In the genomic region with DNA sequence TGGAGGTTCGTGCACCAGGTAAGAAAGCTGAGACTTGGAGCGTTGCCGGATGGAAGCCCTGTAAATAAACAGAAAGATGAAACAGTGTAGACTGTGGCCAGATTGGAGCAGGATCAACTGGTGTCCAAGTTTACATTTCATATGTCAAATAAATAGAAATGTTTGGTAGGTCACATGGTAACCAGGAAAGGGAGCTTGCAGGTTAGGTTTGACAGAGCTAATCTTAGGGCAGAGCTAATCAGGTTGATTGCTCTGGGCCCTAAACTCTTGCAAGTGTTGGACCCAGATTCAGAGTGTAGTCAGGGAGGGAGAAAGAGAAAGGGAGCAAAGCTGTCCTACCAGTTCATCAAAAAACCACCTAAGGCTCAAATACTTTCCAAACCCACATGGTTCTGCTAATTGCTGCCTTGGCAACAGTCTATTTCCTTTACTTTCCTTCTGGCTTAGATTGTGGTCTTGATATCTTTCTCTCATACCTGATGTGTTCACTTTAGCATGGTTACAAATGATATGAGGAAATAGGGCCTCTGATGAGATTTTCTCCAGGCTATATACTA, we compare ENCODE assay signal across 15 cellular contexts.
DNase-seq lines count a peak whose midpoint lies in the region; ATAC-seq and TF ChIP-seq lines count a peak whose summit lies in the region.
"Had no signal": no experiment of that assay in that cellular context is flagged by ENCODE, and none has a peak within 500 bp of the region (broad histone marks: within the 10 kb centered on the region; RNA-seq: fewer than 3 reads in every experiment).

No MANE protein-coding gene starts in this region.

- H3K4me1 Mint-ChIP-seq in CD4-positive, alpha-beta memory T cell, result peaks cover 28 to 35% (median 32%) of the 10 kb centered on the region in 4 donors
- H3K4me1 Mint-ChIP-seq in activated naive CD8-positive, alpha-beta T cell treated with anti-CD3 and anti-CD28 coated beads, Interleukin-2, amount 50 U/mL, for 24 hours, result peaks cover 21% of the 10 kb centered on the region
- H3K4me1 Mint-ChIP-seq: neural crest cell had no signal

- no peaks in the 10 kb centered on the region for H3K27me3 Mint-ChIP-seq in CD4-positive, alpha-beta memory T cell
- no peaks in the 10 kb centered on the region for H3K27me3 Mint-ChIP-seq in activated naive CD8-positive, alpha-beta T cell treated with anti-CD3 and anti-CD28 coated beads, Interleukin-2, amount 50 U/mL, for 24 hours

- POLR2A ChIA-PET in CD4-positive, alpha-beta memory T cell (lab: Charles Lee; ENCODE audit: partially characterized antibody), result interaction anchor here (1.0 to 1.8 kb wide), 5 partner anchors 10 to 175 kb away, joined by 4 to 9 read pairs (median 5); no protein-coding TSS in a partner anchor

- H3K9me3 ChIP-seq in CD4-positive, alpha-beta memory T cell (ENCODE audit: control insufficient read depth in 1 of 2, low read length in 2 of 2), result no peaks in the 10 kb centered on the region

- no peak overlapping the region for H3K4me3 ChIP-seq in CD4-positive, alpha-beta memory T cell (ENCODE audit: low read length in 2 of 2)
- no peak overlapping the region for H3K4me3 ChIP-seq in Jurkat, Clone E6-1 (ENCODE audit: low read length)

- TF ChIP-seq CTCF in GM13976 (IDR thresholded peaks at IDR 0.05; ENCODE audit: borderline replicate concordance, control extremely low read depth, extremely low read depth, insufficient read depth, missing control alignments), result no peak

- H3K9me3 Mint-ChIP-seq in CD4-positive, alpha-beta memory T cell, result no peaks in the 10 kb centered on the region
- H3K9me3 Mint-ChIP-seq in activated naive CD8-positive, alpha-beta T cell treated with anti-CD3 and anti-CD28 coated beads, Interleukin-2, amount 50 U/mL, for 24 hours, result no peaks in the 10 kb centered on the region
- H3K9me3 Mint-ChIP-seq: activated naive CD4-positive, alpha-beta T cell treated with anti-CD3 and anti-CD28 coated beads for 36 hours; neural crest cell had no signal

- intact Hi-C loops in CD4-positive, alpha-beta memory T cell (cut with micrococcal nuclease), result loop anchor here (1.0 to 5.0 kb wide), 4 partner anchors 143 to 963 kb away; a partner anchor contains a TSS

- in situ Hi-C loops in GM13976 (cut with MboI; ENCODE audit: low sequenced_read_pairs, unreplicated experiment), result loop anchor here (10.0 to 25.0 kb wide), 2 partner anchors 170 to 423 kb away; no protein-coding TSS in a partner anchor

- DNase-seq in CD4-positive, alpha-beta memory T cell, result peak in 4 of 5 donors; percentile 38 to 52 (median 49)
- peak; percentile 29 for DNase-seq in Jurkat, Clone E6-1 (ENCODE audit: low read depth, low spot score)
- no peak for DNase-seq in activated naive CD8-positive, alpha-beta T cell treated with anti-CD3 and anti-CD28 coated beads, Interleukin-2, amount 50 U/mL, for 24 hours
- DNase-seq in kidney tubule cell (ENCODE audit: low spot score), result peak; percentile 10
- no peak for DNase-seq in NCI-H510A (lab: John Stamatoyannopoulos, UW)
- DNase-seq in midbrain (lab: John Stamatoyannopoulos, UW), result no peak
- no peak for DNase-seq in GM13976 (ENCODE audit: low spot score)
- DNase-seq: activated CD4-positive, CD25-positive, alpha-beta regulatory T cell; activated naive CD4-positive, alpha-beta T cell treated with anti-CD3 and anti-CD28 coated beads for 36 hours; effector memory CD4-positive, alpha-beta T cell; NCI-H2107; NCI-H82; T-helper 1 cell had no signal

- no peaks in the 10 kb centered on the region for H3K36me3 Mint-ChIP-seq in CD4-positive, alpha-beta memory T cell
- H3K36me3 Mint-ChIP-seq in activated naive CD8-positive, alpha-beta T cell treated with anti-CD3 and anti-CD28 coated beads, Interleukin-2, amount 50 U/mL, for 24 hours (ENCODE audit: low read depth), result no peaks in the 10 kb centered on the region

- peak; percentile 15 for ATAC-seq in activated naive CD8-positive, alpha-beta T cell treated with anti-CD3 and anti-CD28 coated beads, Interleukin-2, amount 50 U/mL, for 24 hours

- no peaks in the 10 kb centered on the region for H3K36me3 ChIP-seq in CD4-positive, alpha-beta memory T cell (ENCODE audit: insufficient read depth, low read length)

- H3K4me1 ChIP-seq in CD4-positive, alpha-beta memory T cell (ENCODE audit: insufficient read depth, low read length), result peaks cover 29% of the 10 kb centered on the region

- peak overlapping the region; percentile 12 to 90 (median 65) for H3K27ac Mint-ChIP-seq in CD4-positive, alpha-beta memory T cell
- no peak overlapping the region for H3K27ac Mint-ChIP-seq in activated naive CD8-positive, alpha-beta T cell treated with anti-CD3 and anti-CD28 coated beads, Interleukin-2, amount 50 U/mL, for 24 hours
- H3K27ac Mint-ChIP-seq: activated naive CD4-positive, alpha-beta T cell treated with anti-CD3 and anti-CD28 coated beads for 36 hours had no signal

- peak overlapping the region in 6 of 8 donors; percentile 4 to 67 (median 49) for H3K4me3 Mint-ChIP-seq in CD4-positive, alpha-beta memory T cell
- no peak overlapping the region for H3K4me3 Mint-ChIP-seq in activated naive CD8-positive, alpha-beta T cell treated with anti-CD3 and anti-CD28 coated beads, Interleukin-2, amount 50 U/mL, for 24 hours
- H3K4me3 Mint-ChIP-seq: activated naive CD4-positive, alpha-beta T cell treated with anti-CD3 and anti-CD28 coated beads for 36 hours; neural crest cell had no signal

- no peak overlapping the region for H3K27ac ChIP-seq in CD4-positive, alpha-beta memory T cell (ENCODE audit: low read depth, low read length)
- H3K27ac ChIP-seq: RWPE1 had no signal

- CTCF ChIA-PET in CD4-positive, alpha-beta memory T cell (lab: Charles Lee; ENCODE audit: partially characterized antibody), result interaction anchor here (0.8 to 14.6 kb wide), 9 partner anchors 12 to 177 kb away, joined by 3 to 188 read pairs (median 6); no protein-coding TSS in a partner anchor

- H3K27me3 ChIP-seq in CD4-positive, alpha-beta memory T cell (ENCODE audit: insufficient read depth, low read length), result no peaks in the 10 kb centered on the region

Comparison
In these comparisons a context has a peak if more than half of its experiments do, and no peak if none do; other contexts are left out.
1. DNase-seq: peak in CD4-positive, alpha-beta memory T cell (4 of 5), Jurkat, Clone E6-1 (single experiment) and kidney tubule cell (single experiment); none in activated naive CD8-positive, alpha-beta T cell treated with anti-CD3 and anti-CD28 coated beads, Interleukin-2, amount 50 U/mL, for 24 hours (single experiment), NCI-H510A (single experiment), midbrain (single experiment) and GM13976 (single experiment).